In the genomic region with DNA sequence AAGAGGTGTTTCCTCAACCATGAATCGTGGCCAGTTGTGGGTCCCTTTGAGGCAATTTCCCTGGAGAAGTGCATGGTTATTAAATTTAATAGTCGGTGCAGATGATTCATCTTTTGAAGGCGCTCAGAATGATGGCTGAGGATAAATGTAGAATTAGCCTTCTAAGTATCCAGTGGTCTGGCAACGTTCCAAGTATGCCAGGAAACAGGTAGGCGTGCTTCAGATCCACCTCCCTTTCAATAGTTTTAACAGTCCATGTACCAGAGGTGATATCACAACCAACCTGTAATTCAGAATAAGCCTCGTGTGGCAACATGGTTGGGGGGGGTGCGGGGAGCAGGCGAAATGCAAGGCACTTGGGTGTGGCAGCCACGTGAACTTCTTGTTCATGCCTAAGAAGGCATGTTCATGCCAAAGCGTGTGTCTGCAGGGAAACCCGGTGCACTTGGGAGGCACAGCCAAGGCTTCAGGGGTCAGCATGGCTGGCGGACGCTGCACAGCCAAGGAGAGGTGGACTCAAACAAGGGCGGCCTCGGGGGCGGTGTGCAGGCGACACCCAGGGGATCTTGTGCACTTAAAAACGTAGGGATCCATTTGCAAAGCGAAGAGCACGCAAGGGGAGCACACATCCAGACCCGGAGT, we compare ENCODE assay signal across 8 cellular contexts. TPM values are rescaled to one million over a fixed set of nuclear protein-coding genes. Genes with fewer than 3 reads are reported as not detected.
A peak's percentile ranks its signal among the peaks of the same experiment; 100 is the strongest.
DNase-seq lines count a peak whose midpoint lies in the region; ATAC-seq, FAIRE-seq and TF ChIP-seq lines count a peak whose summit lies in the region.

No MANE protein-coding gene starts in this region.

- no peaks in the 10 kb centered on the region for H3K9me3 Mint-ChIP-seq in central memory CD8-positive, alpha-beta T cell

- ATAC-seq in IMR-90 (ENCODE audit: low read depth) (no peak), GM21423 (IDR thresholded peaks at IDR 0.05; ENCODE audit: unreplicated experiment) (no peak)
- no peak for ATAC-seq in central memory CD8-positive, alpha-beta T cell (replicated peaks; ENCODE audit: extremely low read depth, poor library complexity, severe bottlenecking)

- no peaks in the 10 kb centered on the region for H4K20me1 ChIP-seq in IMR-90 (ENCODE audit: insufficient read depth, low read length)

- peaks cover 3% of the 10 kb centered on the region for H3K36me3 Mint-ChIP-seq in central memory CD8-positive, alpha-beta T cell (ENCODE audit: insufficient read depth)

- H3K23ac ChIP-seq in IMR-90 (ENCODE audit: low read depth, low read length) (no peak overlapping the region), mesendoderm (ENCODE audit: low read length) (no peak overlapping the region)

- CTCF ChIA-PET in IMR-90 (lab: Yijun Ruan, JAX), result no interaction called here

- peak overlapping the region; percentile 62 for H3K4me3 Mint-ChIP-seq in central memory CD8-positive, alpha-beta T cell

- H3K27me3 ChIP-seq in IMR-90 (ENCODE audit: control insufficient read depth, insufficient read depth, low read length), result peaks cover 68% of the 10 kb centered on the region
- H3K27me3 ChIP-seq in mesendoderm (ENCODE audit: insufficient read depth, low read length, poor library complexity), result peaks cover 6% of the 10 kb centered on the region

- no peak overlapping the region for H3K14ac ChIP-seq in IMR-90 (replicated peaks; ENCODE audit: low read depth, low read length)

- H3K27me3 Mint-ChIP-seq in central memory CD8-positive, alpha-beta T cell, result peaks cover 31% of the 10 kb centered on the region

- H3K4me3 ChIP-seq in IMR-90 (ENCODE audit: insufficient read depth, low read depth, low read length) (no peak overlapping the region), retinal pigment epithelial cell (ENCODE audit: low read length) (no peak overlapping the region), mesendoderm (ENCODE audit: low read length) (no peak overlapping the region)

- H3K4me1 ChIP-seq in IMR-90 (ENCODE audit: control insufficient read depth, insufficient read depth, low read length) (peaks cover 3% of the 10 kb centered on the region; the same call in 1 of the 2 replicates), mesendoderm (ENCODE audit: control insufficient read depth, low read depth, low read length) (no peaks in the 10 kb centered on the region)

- H2AK5ac ChIP-seq in IMR-90 (ENCODE audit: low read depth, low read length), result no peak overlapping the region
- H2AK5ac ChIP-seq in mesendoderm (ENCODE audit: low read length), result no peak overlapping the region

- H3K56ac ChIP-seq in IMR-90 (ENCODE audit: extremely low read depth, insufficient read depth, low read length), result no peak overlapping the region
- H3K56ac ChIP-seq in mesendoderm (ENCODE audit: low read length), result no peak overlapping the region

- H4K8ac ChIP-seq in IMR-90 (ENCODE audit: low read depth in 2 of 2, low read length in 2 of 2) (no peak overlapping the region), mesendoderm (ENCODE audit: low read depth, low read length) (no peak overlapping the region)

- H2AFZ ChIP-seq in IMR-90 (replicated peaks; ENCODE audit: low read length, poor library complexity), result peak overlapping the region; percentile 32

- TF ChIP-seq RAD21 in IMR-90 (IDR thresholded peaks at IDR 0.05; ENCODE audit: low read length), result no peak

- no peaks in the 10 kb centered on the region for H3K9me3 ChIP-seq in IMR-90 (ENCODE audit: control insufficient read depth, insufficient read depth, low read length)

- H3K36me3 ChIP-seq in IMR-90 (ENCODE audit: control insufficient read depth, insufficient read depth, low read length) (no peaks in the 10 kb centered on the region), mesendoderm (ENCODE audit: control insufficient read depth, insufficient read depth, low read length) (no peaks in the 10 kb centered on the region)

- peaks cover 11% of the 10 kb centered on the region for H3K4me1 Mint-ChIP-seq in central memory CD8-positive, alpha-beta T cell

- intact Hi-C loops in IMR-90 (cut with micrococcal nuclease), result loop anchor here (10.0 kb wide), 1 partner anchor 111 kb away; a partner anchor contains a TSS

- no peak overlapping the region for H4K5ac ChIP-seq in IMR-90 (ENCODE audit: low read depth, low read length)
- no peak overlapping the region for H4K5ac ChIP-seq in mesendoderm (ENCODE audit: low read length)

- DNase-seq in IMR-90 (no peak), NCI-H345 treated with DMSO at 0.1 percent for 48 hours (lab: John Stamatoyannopoulos, UW; ENCODE audit: unreplicated experiment) (peak; percentile 70), retinal pigment epithelial cell (ENCODE audit: low read depth) (peak; percentile 3), mesendoderm (no peak), retina (no peak), H54 (ENCODE audit: insufficient read length, low spot score) (no peak)
- DNase-seq in central memory CD8-positive, alpha-beta T cell (ENCODE audit: low spot score in 2 of 2), result no peak

- H3K4me2 ChIP-seq in IMR-90 (ENCODE audit: low read depth, low read length), result no peak overlapping the region
- H3K4me2 ChIP-seq in mesendoderm (ENCODE audit: low read length), result no peak overlapping the region

- H3K79me2 ChIP-seq in mesendoderm (ENCODE audit: control insufficient read depth, insufficient read depth, low read length), result no peaks in the 10 kb centered on the region

- H3K4ac ChIP-seq in IMR-90 (ENCODE audit: low read depth, low read length), result no peak overlapping the region
- H3K4ac ChIP-seq in mesendoderm (ENCODE audit: low read depth, low read length), result no peak overlapping the region

- in situ Hi-C loops in IMR-90 (cut with MboI; ENCODE audit: low sequenced_read_pairs), result no loop called here

- H2BK120ac ChIP-seq in IMR-90 (ENCODE audit: low read depth, low read length) (no peak overlapping the region), mesendoderm (ENCODE audit: low read depth, low read length) (no peak overlapping the region)

- H3K18ac ChIP-seq in IMR-90 (ENCODE audit: low read depth, low read length), result no peak overlapping the region
- no peak overlapping the region for H3K18ac ChIP-seq in mesendoderm (ENCODE audit: low read length)

- BruUV-seq in IMR-90 (replicated peaks; lab: Mats Ljungman, UMichigan), result no TSS peak

- no peak overlapping the region for H3K27ac Mint-ChIP-seq in central memory CD8-positive, alpha-beta T cell (ENCODE audit: low read depth)

- POLR2A ChIA-PET in IMR-90 (lab: Charles Lee; ENCODE audit: unreplicated experiment), result no interaction called here

- TF ChIP-seq CTCF in IMR-90 (conservative IDR thresholded peaks at IDR 0.05; ENCODE audit: low read depth, low read length), result no peak
- TF ChIP-seq CTCF in retinal pigment epithelial cell (conservative IDR thresholded peaks at IDR 0.05; ENCODE audit: low read depth, low read length), result no peak

- 87% methylated on average over 15 of the region's 21 CpGs; no CpG with 5 or more reads in 1 of the 2 experiments for WGBS in IMR-90 (ENCODE audit: extremely low coverage in 2 of 2, insufficient read length in 1 of 2), 2 experiments
- no CpG with 5 or more reads among the region's 21 CpGs for WGBS in mesendoderm (ENCODE audit: extremely low coverage, insufficient coverage, low lambda C conversion rate)

- H2BK5ac ChIP-seq in IMR-90 (ENCODE audit: low read depth, low read length, poor library complexity, severe bottlenecking) (no peak overlapping the region), mesendoderm (ENCODE audit: low read length) (no peak overlapping the region)

- TF ChIP-seq POLR2A in IMR-90 (IDR thresholded peaks at IDR 0.05; ENCODE audit: low read depth, low read length) (no peak), H54 (IDR thresholded peaks at IDR 0.05; ENCODE audit: low read depth, low read length) (no peak)

- H2BK15ac ChIP-seq in IMR-90 (ENCODE audit: low read depth, low read length) (no peak overlapping the region), mesendoderm (replicated peaks; ENCODE audit: low read depth) (no peak overlapping the region)

- H2AK9ac ChIP-seq in IMR-90 (replicated peaks; ENCODE audit: low read depth, low read length, poor library complexity), result no peak overlapping the region

- H3K9me1 ChIP-seq in IMR-90 (ENCODE audit: insufficient read depth, low read length), result no peaks in the 10 kb centered on the region

- no peak overlapping the region for H2BK20ac ChIP-seq in IMR-90 (ENCODE audit: low read depth, low read length)

- H4K91ac ChIP-seq in IMR-90 (ENCODE audit: insufficient read depth, low read depth, low read length), result no peak overlapping the region

- no peak overlapping the region for H3K27ac ChIP-seq in IMR-90 (ENCODE audit: insufficient read depth, low read length)
- H3K27ac ChIP-seq in mesendoderm (ENCODE audit: low read depth, low read length), result no peak overlapping the region

- dilution Hi-C loops in IMR-90 (cut with HindIII; ENCODE audit: low sequenced_read_pairs, unreplicated experiment), result no loop called here

- no peak for FAIRE-seq in H54 (lab: Jason Lieb, UNC)

- no peaks in the 10 kb centered on the region for H3K79me1 ChIP-seq in IMR-90 (ENCODE audit: low read depth in 1 of 2, low read length in 2 of 2)
- H3K79me1 ChIP-seq in mesendoderm (ENCODE audit: low read length), result no peaks in the 10 kb centered on the region

- H3K9ac ChIP-seq in IMR-90 (ENCODE audit: low read depth, low read length) (no peak overlapping the region), mesendoderm (ENCODE audit: low read length) (no peak overlapping the region)

TF ChIP-seq in IMR-90, 13 proteins besides CTCF, POLR2A, EP300 and RAD21 (continues in another document):
- TF ChIP-seq, protein P1, sequence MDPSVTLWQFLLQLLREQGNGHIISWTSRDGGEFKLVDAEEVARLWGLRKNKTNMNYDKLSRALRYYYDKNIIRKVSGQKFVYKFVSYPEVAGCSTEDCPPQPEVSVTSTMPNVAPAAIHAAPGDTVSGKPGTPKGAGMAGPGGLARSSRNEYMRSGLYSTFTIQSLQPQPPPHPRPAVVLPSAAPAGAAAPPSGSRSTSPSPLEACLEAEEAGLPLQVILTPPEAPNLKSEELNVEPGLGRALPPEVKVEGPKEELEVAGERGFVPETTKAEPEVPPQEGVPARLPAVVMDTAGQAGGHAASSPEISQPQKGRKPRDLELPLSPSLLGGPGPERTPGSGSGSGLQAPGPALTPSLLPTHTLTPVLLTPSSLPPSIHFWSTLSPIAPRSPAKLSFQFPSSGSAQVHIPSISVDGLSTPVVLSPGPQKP (IDR thresholded peaks at IDR 0.05; ENCODE audit: borderline replicate concordance, low read depth, low read length), result no peak
- TF ChIP-seq BHLHE40 (IDR thresholded peaks at IDR 0.05; ENCODE audit: low read depth, low read length), result no peak
- no peak for TF ChIP-seq FOS (IDR thresholded peaks at IDR 0.05; ENCODE audit: low read depth, low read length)
- TF ChIP-seq MXI1 (IDR thresholded peaks at IDR 0.05; ENCODE audit: borderline replicate concordance, low read depth, low read length), result no peak
- TF ChIP-seq SMC3 (IDR thresholded peaks at IDR 0.05; ENCODE audit: low read depth, low read length), result no peak
- TF ChIP-seq RCOR1 (IDR thresholded peaks at IDR 0.05; ENCODE audit: insufficient replicate concordance, low read length), result no peak
- no peak for TF ChIP-seq NFE2L2 (IDR thresholded peaks at IDR 0.05; ENCODE audit: low read depth, low read length)
- no peak for TF ChIP-seq CEBPB (IDR thresholded peaks at IDR 0.05; ENCODE audit: low read depth, low read length)

RNA-seq across cellular contexts. Expression of a gene that starts 5.2 kb away (rescaled TPM):
- total RNA-seq in IMR-90 (2012; rRNA removed), result not detected in 2 replicates
- not detected in 2 replicates for polyA plus RNA-seq in IMR-90 (2012; rRNA removed)
- polyA plus RNA-seq in IMR-90 (2012; cell fraction: cytosol; rRNA removed), result not detected in 2 replicates
- polyA plus RNA-seq in IMR-90 (2012; cell fraction: nucleus; rRNA removed; ENCODE audit: low replicate concordance), result not detected in 2 replicates
- 4.1 TPM for polyA plus RNA-seq in mesendoderm (2013, experiment 1 of 2)
- 3.1 TPM for polyA plus RNA-seq in mesendoderm (2013, experiment 2 of 2)

Comparison
In these comparisons a context has a peak if more than half of its experiments do, and no peak if none do; other contexts are left out.
1. DNase-seq: peak in NCI-H345 treated with DMSO at 0.1 percent for 48 hours (single experiment) and retinal pigment epithelial cell (single experiment); none in IMR-90 (single experiment), central memory CD8-positive, alpha-beta T cell (0 of 2), mesendoderm (single experiment), retina (single experiment) and H54 (single experiment).